ENCODE assay signal across 10 cellular contexts in the genomic region with DNA sequence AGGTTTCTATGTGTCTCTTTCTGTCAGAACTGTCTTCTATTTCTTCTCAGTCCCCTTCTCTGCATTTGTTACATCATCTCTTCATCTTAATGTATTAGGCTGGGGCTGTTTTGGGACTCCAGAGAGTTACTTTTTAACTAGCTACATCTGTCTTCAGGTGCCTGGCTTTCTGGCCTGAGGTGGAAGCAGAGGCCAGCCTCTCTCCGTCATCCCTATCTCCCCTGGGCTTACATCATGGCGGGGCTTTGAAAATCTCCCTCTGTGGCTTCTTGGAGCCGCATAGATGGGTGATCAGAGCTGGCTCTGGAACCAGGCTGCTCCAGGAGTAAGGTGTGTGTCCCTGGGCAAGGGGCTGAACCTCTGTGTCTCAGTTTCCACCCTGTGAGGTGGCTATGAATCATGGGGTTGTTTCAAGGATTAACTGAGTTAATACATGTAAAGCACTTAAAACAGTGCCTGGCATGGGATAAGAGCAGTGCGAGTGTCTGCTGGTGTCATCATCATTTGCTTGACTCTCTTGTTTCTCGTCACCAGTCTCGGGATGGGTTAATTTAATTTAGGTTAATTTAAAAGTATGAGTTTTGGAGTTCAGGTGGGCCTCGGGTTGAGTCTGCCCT. TPM values are rescaled to one million over a fixed set of nuclear protein-coding genes. Genes with fewer than 3 reads are reported as not detected.
DNase-seq lines count a peak whose midpoint lies in the region; ATAC-seq and TF ChIP-seq lines count a peak whose summit lies in the region.
"Had no signal": no experiment of that assay in that cellular context is flagged by ENCODE, and none has a peak within 500 bp of the region (broad histone marks: within the 10 kb centered on the region; RNA-seq: fewer than 3 reads in every experiment).

No MANE protein-coding gene starts in this region.

- H3K14ac ChIP-seq in trophoblast cell (ENCODE audit: low read length) = no peak overlapping the region

- no peaks in the 10 kb centered on the region for H4K20me1 ChIP-seq in OCI-LY1 (ENCODE audit: insufficient read depth, low read length)

- no peak for ATAC-seq in HG03280 (IDR thresholded peaks at IDR 0.05; ENCODE audit: unreplicated experiment)

- H3K27me3 ChIP-seq in OCI-LY1 (ENCODE audit: insufficient read depth, low read length) (no peaks in the 10 kb centered on the region), trophoblast cell (ENCODE audit: insufficient read depth, low read length) (no peaks in the 10 kb centered on the region)
- H3K27me3 ChIP-seq: ovary, SJSA1, thyroid gland had no signal

- H2BK12ac ChIP-seq in trophoblast cell (ENCODE audit: low read length) = no peak overlapping the region

- H4K91ac ChIP-seq in trophoblast cell (ENCODE audit: low read depth, low read length) = no peak overlapping the region

- H3K4me3 ChIP-seq in GM08714 (ENCODE audit: low read length) (peak overlapping the region; percentile 84), OCI-LY1 (ENCODE audit: low read depth, low read length, poor library complexity, severe bottlenecking) (peak overlapping the region; percentile 97), epithelial cell of esophagus (ENCODE audit: low read length) (peak overlapping the region; percentile 10), trophoblast cell (ENCODE audit: low read depth, low read length) (no peak overlapping the region)

- H3K23ac ChIP-seq in trophoblast cell (ENCODE audit: low read length) = no peak overlapping the region

- H3K9me3 ChIP-seq in OCI-LY1 (ENCODE audit: low read length) = no peaks in the 10 kb centered on the region
- H3K9me3 ChIP-seq in trophoblast cell (ENCODE audit: insufficient read depth, low read depth, low read length) = no peaks in the 10 kb centered on the region
- H3K9me3 ChIP-seq: ovary, SJSA1, thyroid gland had no signal

- no peak for TF ChIP-seq CTCF in OCI-LY1 (IDR thresholded peaks at IDR 0.05; ENCODE audit: low read length)
- no peak for TF ChIP-seq CTCF in epithelial cell of esophagus (IDR thresholded peaks at IDR 0.05; ENCODE audit: insufficient read depth, low read depth, low read length, missing control alignments)

- H3K9me2 ChIP-seq in OCI-LY1 (ENCODE audit: low read depth, low read length) = no peaks in the 10 kb centered on the region

- H3K36me3 ChIP-seq in OCI-LY1 (ENCODE audit: insufficient read depth, low read length) (peaks cover 56% of the 10 kb centered on the region), trophoblast cell (ENCODE audit: control insufficient read depth in 1 of 2, insufficient read depth in 2 of 2, low read length in 2 of 2) (peaks cover 51 to 57% of the 10 kb centered on the region in 2 experiments)
- H3K36me3 ChIP-seq: ovary had no signal

- H4K8ac ChIP-seq in trophoblast cell (ENCODE audit: low read depth, low read length) = no peak overlapping the region

- H3K79me1 ChIP-seq in trophoblast cell (ENCODE audit: low read length) = peaks cover 4% of the 10 kb centered on the region

- H4K12ac ChIP-seq in trophoblast cell (ENCODE audit: low read depth, low read length) = no peak overlapping the region

- H3K79me2 ChIP-seq in OCI-LY1 (ENCODE audit: insufficient read depth, low read length) = peaks cover 40% of the 10 kb centered on the region
- peaks cover 9% of the 10 kb centered on the region for H3K79me2 ChIP-seq in trophoblast cell (ENCODE audit: control insufficient read depth, insufficient read depth, low read length, poor library complexity)

- no CpG with 5 or more reads among the region's 7 CpGs for WGBS in trophoblast cell (ENCODE audit: extremely low coverage, insufficient coverage, insufficient read length)

- no peaks in the 10 kb centered on the region; the same call in 1 of the 2 replicates for H3F3A ChIP-seq in OCI-LY1 (ENCODE audit: insufficient read depth, low read length)

- H3K4ac ChIP-seq in trophoblast cell (ENCODE audit: low read depth, low read length) = peak overlapping the region; percentile 34

- H3K9ac ChIP-seq in OCI-LY1 (ENCODE audit: low read length) (peak overlapping the region; percentile 88), trophoblast cell (ENCODE audit: low read length) (no peak overlapping the region)

- H3K4me1 ChIP-seq in OCI-LY1 (ENCODE audit: insufficient read depth, low read length, severe bottlenecking) (peaks cover 58% of the 10 kb centered on the region), trophoblast cell (ENCODE audit: control insufficient read depth in 1 of 2, insufficient read depth in 2 of 2, low read length in 2 of 2) (peaks cover 0 to 3% of the 10 kb centered on the region in 2 experiments)

- no peak overlapping the region for H2AK5ac ChIP-seq in trophoblast cell (ENCODE audit: low read length)

- no peak overlapping the region for H2BK120ac ChIP-seq in trophoblast cell (ENCODE audit: insufficient read depth, low read length, poor library complexity)

- H3K4me2 ChIP-seq in OCI-LY1 (ENCODE audit: low read length) (peak overlapping the region; percentile 98), trophoblast cell (ENCODE audit: low read length) (no peak overlapping the region)

- no peak overlapping the region for H2BK5ac ChIP-seq in trophoblast cell (ENCODE audit: low read depth, low read length, poor library complexity)

- H2AFZ ChIP-seq in OCI-LY1 (ENCODE audit: low read length) (no peak overlapping the region), trophoblast cell (ENCODE audit: insufficient read depth, low read length, poor library complexity) (no peak overlapping the region)

- DNase-seq in epithelial cell of esophagus (ENCODE audit: low read depth) (peak; percentile 56), trophoblast cell (no peak), NCI-H226 (no peak), DMS153 (lab: John Stamatoyannopoulos, UW) (no peak)
- DNase-seq: thyroid gland had no signal

- H3K18ac ChIP-seq in trophoblast cell (ENCODE audit: low read length) = no peak overlapping the region

- peak overlapping the region; percentile 96 for H3K27ac ChIP-seq in OCI-LY1 (ENCODE audit: low read depth, low read length, poor library complexity, severe bottlenecking)
- no peak overlapping the region for H3K27ac ChIP-seq in trophoblast cell (ENCODE audit: low read depth, low read length)
- H3K27ac ChIP-seq: ovary, SJSA1, thyroid gland had no signal

RNA-seq across cellular contexts. Expression of a gene that starts 2.0 kb away (rescaled TPM):
- 99.8 and 104 TPM in 2 replicates for polyA plus RNA-seq in trophoblast cell (2013)

RNA-seq across cellular contexts. Expression of a gene that starts 22.2 kb away (rescaled TPM):
- polyA plus RNA-seq in trophoblast cell (2013) = 128 and 132 TPM in 2 replicates

RNA-seq across cellular contexts. Expression of a gene that starts 29.0 kb away (rescaled TPM):
- polyA plus RNA-seq in trophoblast cell (2013) = 14.4 and 14.6 TPM in 2 replicates

RNA-seq across cellular contexts. Expression of a gene that starts 33.5 kb away (rescaled TPM):
- 27.4 and 27.9 TPM in 2 replicates for polyA plus RNA-seq in trophoblast cell (2013)

RNA-seq across cellular contexts. Expression of a gene that starts 36.2 kb away (rescaled TPM):
- polyA plus RNA-seq in trophoblast cell (2013) = 24.2 and 24.6 TPM in 2 replicates
